In the genomic region with DNA sequence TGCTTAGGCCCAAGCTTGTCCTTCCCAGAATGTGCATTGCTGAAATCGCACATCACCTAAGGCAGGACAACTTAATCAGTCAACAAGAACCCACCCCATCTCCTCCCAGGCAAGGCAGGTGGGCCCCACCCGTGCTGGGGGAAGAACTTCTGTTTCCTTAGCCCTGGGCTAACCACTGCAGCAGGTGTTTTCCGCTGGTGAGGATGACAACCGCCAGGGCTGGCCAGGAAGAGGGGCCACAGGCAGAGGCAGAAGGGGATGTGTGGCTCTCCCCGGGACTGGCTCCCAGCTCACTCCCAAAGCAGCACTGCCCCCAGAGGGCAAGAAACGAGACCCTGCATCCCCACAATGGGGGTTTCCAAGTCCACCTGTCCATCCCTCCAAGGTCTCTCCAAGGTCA, we compare ENCODE assay signal across 1 cellular context.
TF ChIP-seq lines count a peak whose summit lies in the region.

No MANE protein-coding gene starts in this region.

TF ChIP-seq in H1, 55 proteins besides CTCF, POLR2A, EP300 and RAD21 (continued from another document):
- TF ChIP-seq RNF2 (IDR thresholded peaks at IDR 0.05; ENCODE audit: borderline replicate concordance, low read depth, low read length, missing control alignments, poor library complexity, severe bottlenecking) (no peak), NRF1 (IDR thresholded peaks at IDR 0.05; ENCODE audit: low read depth, low read length) (no peak), EGR1 (IDR thresholded peaks at IDR 0.05; ENCODE audit: borderline replicate concordance, low read depth, low read length) (no peak), TCF12 (IDR thresholded peaks at IDR 0.05; ENCODE audit: low read depth, low read length) (no peak), TEAD4 (IDR thresholded peaks at IDR 0.05; ENCODE audit: low read depth, low read length) (no peak), CTBP2 (IDR thresholded peaks at IDR 0.05; ENCODE audit: borderline replicate concordance, insufficient read depth, insufficient read length, low read length) (no peak)
